ENCODE assay signal across 12 cellular contexts in the genomic region with DNA sequence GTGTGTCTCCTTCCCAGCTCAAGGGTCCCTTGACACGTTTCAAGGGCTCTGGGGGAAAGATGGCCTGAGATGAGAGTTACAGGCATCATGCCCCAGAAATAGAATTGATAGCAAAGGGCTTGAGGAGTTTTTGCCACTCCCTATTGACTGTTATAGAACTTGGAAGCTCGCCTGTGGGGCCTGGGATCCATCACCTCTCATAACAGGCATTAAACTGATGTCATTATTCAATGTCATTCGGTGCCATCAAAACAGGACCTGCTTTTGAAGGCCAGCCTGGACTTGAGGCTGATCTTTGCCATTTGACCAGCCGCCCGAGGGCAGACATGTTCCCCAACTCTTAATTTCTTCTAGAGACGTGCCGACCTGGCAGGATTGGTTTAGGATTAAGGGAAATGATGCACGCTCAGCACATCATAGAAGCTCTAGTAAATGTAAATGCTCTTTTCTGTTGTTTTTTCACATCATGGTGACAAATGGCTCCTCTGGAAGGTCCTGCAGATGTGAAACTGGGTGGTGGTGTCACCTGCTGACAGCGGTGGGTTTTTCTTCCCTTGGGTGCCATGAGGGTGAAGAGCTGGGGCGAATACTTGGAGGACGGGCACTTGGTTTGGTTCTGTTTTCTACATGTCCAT.
"Had no signal": no experiment of that assay in that cellular context is flagged by ENCODE, and none has a peak within 500 bp of the region (broad histone marks: within the 10 kb centered on the region; RNA-seq: fewer than 3 reads in every experiment).

No MANE protein-coding gene starts in this region.

- ATAC-seq: activated naive CD4-positive, alpha-beta T cell treated with anti-CD3 and anti-CD28 coated beads, Interleukin-2, amount 50 U/mL, for 72 hours; left lobe of liver had no signal

- H3K4me3 Mint-ChIP-seq: activated T-cell treated with anti-CD3 and anti-CD28 coated beads, Interleukin-2, amount 50 U/mL, for 24 hours had no signal

- H3K27ac Mint-ChIP-seq: activated naive CD4-positive, alpha-beta T cell treated with anti-CD3 and anti-CD28 coated beads, Interleukin-2, amount 50 U/mL, for 72 hours; activated T-cell treated with anti-CD3 and anti-CD28 coated beads, Interleukin-2, amount 50 U/mL, for 24 hours had no signal

- DNase-seq: activated CD4-positive, alpha-beta T cell treated with anti-CD3 and anti-CD28 coated beads for 4 hours; activated effector memory CD4-positive, alpha-beta T cell treated with anti-CD3 and anti-CD28 coated beads, Interleukin-2, amount 50 U/mL, for 16 hours; activated T-cell treated with anti-CD3 and anti-CD28 coated beads, Interleukin-2, amount 50 U/mL, for 24 hours; dorsolateral prefrontal cortex; glutamatergic neuron; mesendoderm; T-helper 1 cell; thyroid gland; uterus; WERI-Rb-1 had no signal

- H3K27me3 Mint-ChIP-seq: activated T-cell treated with anti-CD3 and anti-CD28 coated beads, Interleukin-2, amount 50 U/mL, for 24 hours had no signal
